ENCODE assay signal across 13 cellular contexts in genomic region chr10:20885678-20886077, GRCh38. TPM values are rescaled to one million over a fixed set of nuclear protein-coding genes. Genes with fewer than 3 reads are reported as not detected.
A peak's percentile ranks its signal among the peaks of the same experiment; 100 is the strongest.
DNase-seq lines count a peak whose midpoint lies in the region; ATAC-seq, FAIRE-seq and TF ChIP-seq lines count a peak whose summit lies in the region.
"Had no signal": no experiment of that assay in that cellular context is flagged by ENCODE, and none has a peak within 500 bp of the region (broad histone marks: within the 10 kb centered on the region; RNA-seq: fewer than 3 reads in every experiment).

No MANE protein-coding gene starts in this region.

- CTCF ChIA-PET in K562 (lab: Yijun Ruan, JAX; ENCODE audit: low intra/inter-chr PET ratio) = no interaction called here

- no peak overlapping the region for H3K9ac ChIP-seq in K562 (ENCODE audit: insufficient read depth in 1 of 2, low read depth in 2 of 2, low read length in 2 of 2)

- H3K9me1 ChIP-seq in K562 (ENCODE audit: control insufficient read depth, insufficient read depth, low read length) = no peaks in the 10 kb centered on the region

- POLR2A ChIA-PET in K562 (lab: Yijun Ruan, JAX) = no interaction called here

- peak; percentile 91 for DNase-seq in DMS53 (lab: John Stamatoyannopoulos, UW)
- peak; percentile 27 for DNase-seq in NCI-H2029 (lab: John Stamatoyannopoulos, UW)
- DNase-seq in K562 (ENCODE audit: extremely low read depth in 1 of 4, low spot score in 3 of 4) = no peak
- DNase-seq in iPS-NIHi11 (ENCODE audit: low spot score) = peak; percentile 11
- no peak for DNase-seq in medulla oblongata (ENCODE audit: extremely low spot score)
- no peak for DNase-seq in NCI-H226
- DNase-seq in HT-29 (ENCODE audit: low spot score) = no peak
- DNase-seq: substantia nigra had no signal

- no peak for FAIRE-seq in K562 (lab: Jason Lieb, UNC)
- FAIRE-seq: TTC549 had no signal

- TF ChIP-seq POLR2A in K562 (conservative IDR thresholded peaks at IDR 0.05) = no peak

- H3K9me3 ChIP-seq in K562 (replicated peaks; ENCODE audit: control insufficient read depth, insufficient read depth, low read depth, low read length) = no peaks in the 10 kb centered on the region
- H3K9me3 ChIP-seq: SJCRH30 had no signal

- no peaks in the 10 kb centered on the region for H3K36me3 ChIP-seq in K562 (ENCODE audit: control insufficient read depth, insufficient read depth, low read length)
- H3K36me3 ChIP-seq: SJCRH30 had no signal

- H4K20me1 ChIP-seq in K562 (replicated peaks; ENCODE audit: control insufficient read depth, insufficient read depth, low read length) = no peaks in the 10 kb centered on the region

- in situ Hi-C loops in K562 (cut with MboI) = no loop called here

- no peak for ATAC-seq in K562
- no peak for ATAC-seq in HG03097 (IDR thresholded peaks at IDR 0.05; ENCODE audit: low FRiP score, unreplicated experiment)
- ATAC-seq: foreskin keratinocyte had no signal

- no peak overlapping the region for H2AFZ ChIP-seq in K562 (ENCODE audit: low read depth, low read length)

- no peak for TF ChIP-seq RAD21 in K562 (CRISPR knock-in tag; conservative IDR thresholded peaks at IDR 0.05 in 1 of 2, IDR thresholded peaks at IDR 0.05 in 1 of 2)

- H3K4me1 ChIP-seq in K562 (replicated peaks in 1 of 2; ENCODE audit: control insufficient read depth in 2 of 2, insufficient read depth in 2 of 2, low read length in 2 of 2) = no peaks in the 10 kb centered on the region
- H3K4me1 ChIP-seq: foreskin keratinocyte had no signal

- H3K4me2 ChIP-seq in K562 (ENCODE audit: insufficient read depth, low read length) = no peak overlapping the region

- no TSS peak for BruUV-seq in K562 (replicated peaks; lab: Mats Ljungman, UMichigan)

- intact Hi-C loops in K562 (cut with micrococcal nuclease) = no loop called here

- H3K27ac ChIP-seq in K562 (ENCODE audit: extremely low read depth, low read depth, low read length) = no peak overlapping the region
- H3K27ac ChIP-seq: coronary artery, foreskin keratinocyte, SJCRH30 had no signal

- no peak for TF ChIP-seq EP300 in K562 (IDR thresholded peaks at IDR 0.05; ENCODE audit: low read length)

- no peak overlapping the region for H3K4me3 ChIP-seq in K562
- H3K4me3 ChIP-seq: coronary artery, SJCRH30 had no signal

- no peaks in the 10 kb centered on the region; a peak in 1 of 5 replicates for H3K27me3 ChIP-seq in K562 (ENCODE audit: control insufficient read depth in 2 of 2, insufficient read depth in 2 of 2, low read length in 2 of 2)
- H3K27me3 ChIP-seq: foreskin keratinocyte, SJCRH30 had no signal

- WGBS in K562 (ENCODE audit: insufficient coverage, low coverage, missing lambda C conversion rate) = 11% methylated on average over 3 of the region's 3 CpGs

- TF ChIP-seq CTCF in K562 (IDR thresholded peaks at IDR 0.05 in 2 of 3, conservative IDR thresholded peaks at IDR 0.05 in 1 of 3; ENCODE audit: insufficient read depth in 2 of 3, low read depth in 1 of 3, low read length in 3 of 3) = no peak

- no peaks in the 10 kb centered on the region for H3K79me2 ChIP-seq in K562 (ENCODE audit: control insufficient read depth, insufficient read depth, low read length)

TF ChIP-seq in K562, 482 proteins besides CTCF, POLR2A, EP300 and RAD21:
- no peak for TF ChIP-seq CEBPG (CRISPR knock-in tag; IDR thresholded peaks at IDR 0.05)
- peak in 1 of 2 experiments; percentile 68; a peak in 2 of 4 replicates for TF ChIP-seq CEBPG (tag; conservative IDR thresholded peaks at IDR 0.05 in 1 of 2, IDR thresholded peaks at IDR 0.05 in 1 of 2)
- no peak for TF ChIP-seq TAF15 (IDR thresholded peaks at IDR 0.05; ENCODE audit: low read depth, low read length)
- TF ChIP-seq C11orf30 (IDR thresholded peaks at IDR 0.05; ENCODE audit: low read depth) = 0 out of 2 replicates have a peak, but pooled peaks have one; percentile 32
- TF ChIP-seq CEBPB (tag; IDR thresholded peaks at IDR 0.05) = 0 out of 2 replicates have a peak, but pooled peaks have one; percentile 23
- TF ChIP-seq ZNF316 (IDR thresholded peaks at IDR 0.05) = 0 out of 2 replicates have a peak, but pooled peaks have one; percentile 32
- TF ChIP-seq U2AF2 (optimal IDR thresholded peaks at IDR 0.05; ENCODE audit: low read depth, low read length) = no peak
- TF ChIP-seq MAFG (tag; conservative IDR thresholded peaks at IDR 0.05) = peak; percentile 12; the same call in 1 of the 2 replicates
TF ChIP-seq in K562: peak in this region for 5.

RNA-seq across cellular contexts. Expression of gene NEBL, which starts 11.4 kb away (rescaled TPM):
- 5.5 and 30.8 TPM in 2 replicates for total RNA-seq in K562 (2011; cell fraction: chromatin; rRNA removed; ENCODE audit: low replicate concordance)
- total RNA-seq in K562 (2011; cell fraction: nucleolus; rRNA removed) = 2.7 and 8.0 TPM in 2 replicates
- total RNA-seq in K562 (2011; cell fraction: nucleoplasm; rRNA removed) = 15.3 and 18.3 TPM in 2 replicates
- total RNA-seq in K562 (2014; rRNA removed) (11.1 and 11.2 TPM in 2 replicates), K562 (2014; rRNA removed; fragmentation: Illumina TruSeq; extraction: Trizol) (14.6 and 16.5 TPM in 2 replicates), K562 (2015; rRNA removed; fragmentation: Illumina TruSeq; extraction: Trizol) (8.0 and 8.7 TPM in 2 replicates), K562 (2021) (10.0 and 12.5 TPM in 2 replicates)
- polyA plus RNA-seq in K562 (2011; rRNA removed) (0.73 and 0.82 TPM in 2 replicates), K562 (2014; fragmentation: Illumina TruSeq; extraction: Trizol) (9.5 and 9.8 TPM in 2 replicates), K562 (2014; fragmentation: Nextera tagmentation; extraction: Ambion mirVana) (1 to 10 TPM; 2.3 to 3.0 TPM), K562 (2014; rRNA removed) (10.7 and 11.7 TPM in 2 replicates)
- polyA plus RNA-seq in K562 (2011; cell fraction: cytosol; rRNA removed) = 0.37 and 0.43 TPM in 2 replicates
- 1.1 and 1.3 TPM in 2 replicates for polyA plus RNA-seq in K562 (2011; cell fraction: nucleus; rRNA removed)
- 10.3 and 38.0 TPM in 2 replicates for polyA plus RNA-seq in K562 (2012)
- 1.9 and 2.8 TPM in 2 replicates for polyA minus RNA-seq in K562 (2011; rRNA and poly(A)+ RNA removed)
- 0.67 and 0.73 TPM in 2 replicates for polyA minus RNA-seq in K562 (2011; cell fraction: cytosol; rRNA and poly(A)+ RNA removed)
- 2.2 and 4.2 TPM in 2 replicates for polyA minus RNA-seq in K562 (2011; cell fraction: nucleus; rRNA and poly(A)+ RNA removed)
- total RNA-seq in HT-29 (2014; rRNA removed; shearing (Covaris generic)) = 0.68 and 2.2 TPM in 2 replicates

Comparison
In these comparisons a context has a peak if more than half of its experiments do, and no peak if none do; other contexts are left out.
1. DNase-seq: peak in DMS53 (single experiment), NCI-H2029 (single experiment) and iPS-NIHi11 (single experiment); none in K562 (0 of 4), medulla oblongata (single experiment), NCI-H226 (single experiment) and HT-29 (single experiment).